8 cellular contexts compared by ENCODE assay signal in genomic region chr3:52005571-52005986, GRCh38. TPM values are rescaled to one million over a fixed set of nuclear protein-coding genes. Genes with fewer than 3 reads are reported as not detected.
DNase-seq lines count a peak whose midpoint lies in the region; ATAC-seq, FAIRE-seq and TF ChIP-seq lines count a peak whose summit lies in the region.

No MANE protein-coding gene starts in this region.

- H3K9me3 Mint-ChIP-seq in activated T-helper 17 cell treated with anti-CD3 and anti-CD28 coated beads, Interleukin-2, amount 50 U/mL, for 72 hours = no peaks in the 10 kb centered on the region

- in situ Hi-C loops in KBM-7 (cut with MboI; ENCODE audit: low pct_unique_long_range_greater_than_20kb, low sequenced_read_pairs) = loop anchor here (10.0 kb wide), 1 partner anchor 129 kb away; no protein-coding TSS in a partner anchor

- H3K36me3 Mint-ChIP-seq in activated T-helper 17 cell treated with anti-CD3 and anti-CD28 coated beads, Interleukin-2, amount 50 U/mL, for 72 hours (ENCODE audit: low read depth) = no peaks in the 10 kb centered on the region

- DNase-seq in KBM-7 (peak; percentile 87), stomach (peak; percentile 52), GM12892 (ENCODE audit: insufficient read length) (no peak)
- no peak for DNase-seq in activated CD4-positive, CD25-positive, alpha-beta regulatory T cell treated with anti-CD3 and anti-CD28 coated beads, Interleukin-2, amount 50 U/mL, for 72 hours

- H3K36me3 ChIP-seq in iPS-18a (ENCODE audit: control insufficient read depth, low read depth, low read length) = no peaks in the 10 kb centered on the region
- H3K36me3 ChIP-seq in stomach = no peaks in the 10 kb centered on the region

- no peak overlapping the region for H3K27ac Mint-ChIP-seq in activated T-helper 17 cell treated with anti-CD3 and anti-CD28 coated beads, Interleukin-2, amount 50 U/mL, for 72 hours

- TF ChIP-seq CTCF in stomach (IDR thresholded peaks at IDR 0.05) = no peak

- FAIRE-seq in GM12892 (lab: Jason Lieb, UNC) = no peak

- no peaks in the 10 kb centered on the region for H3K4me1 Mint-ChIP-seq in activated T-helper 17 cell treated with anti-CD3 and anti-CD28 coated beads, Interleukin-2, amount 50 U/mL, for 72 hours

- intact Hi-C loops in stomach (cut with DNase I; ENCODE audit: low total_unique reads) = no loop called here

- H3K27ac ChIP-seq in iPS-18a (ENCODE audit: low read length) (peak overlapping the region; percentile 37), stomach (peak overlapping the region in 3 of 5 donors; percentile 26 to 49 (median 36))

- TF ChIP-seq EP300 in stomach (IDR thresholded peaks at IDR 0.05) = no peak

- no peaks in the 10 kb centered on the region for H3K27me3 Mint-ChIP-seq in activated T-helper 17 cell treated with anti-CD3 and anti-CD28 coated beads, Interleukin-2, amount 50 U/mL, for 72 hours

- H3K9ac ChIP-seq in iPS-18a (ENCODE audit: low read length) = peak overlapping the region; percentile 10

- peak; percentile 18 for ATAC-seq in activated T-helper 17 cell treated with anti-CD3 and anti-CD28 coated beads, Interleukin-2, amount 50 U/mL, for 72 hours (replicated peaks)
- ATAC-seq in GM18517 (IDR thresholded peaks at IDR 0.05; ENCODE audit: unreplicated experiment) (no peak), GM18511 (IDR thresholded peaks at IDR 0.05; ENCODE audit: unreplicated experiment) (no peak)

- TF ChIP-seq POLR2A in stomach (IDR thresholded peaks at IDR 0.05) = no peak
- TF ChIP-seq POLR2A in GM12892 (IDR thresholded peaks at IDR 0.05; ENCODE audit: low read depth, low read length) = no peak

- H3K9me3 ChIP-seq in iPS-18a (ENCODE audit: control insufficient read depth, low read depth, low read length) (no peaks in the 10 kb centered on the region), stomach (no peaks in the 10 kb centered on the region)

- WGBS in stomach, 5 donors = 6 to 12% (median 9%) methylated on average over 14 to 15 of the region's 15 CpGs

- no peak overlapping the region for H3K4me3 Mint-ChIP-seq in activated T-helper 17 cell treated with anti-CD3 and anti-CD28 coated beads, Interleukin-2, amount 50 U/mL, for 72 hours

- H3K27me3 ChIP-seq in iPS-18a (ENCODE audit: control insufficient read depth, insufficient read depth, low read length) (no peaks in the 10 kb centered on the region), stomach (no peaks in the 10 kb centered on the region)

- peaks cover 50% of the 10 kb centered on the region for H3K4me1 ChIP-seq in iPS-18a (ENCODE audit: control insufficient read depth, low read depth, low read length)
- H3K4me1 ChIP-seq in stomach = peaks cover 20 to 24% (median 22%) of the 10 kb centered on the region in 4 donors

- H3K4me3 ChIP-seq in iPS-18a (ENCODE audit: low read length) (peak overlapping the region; percentile 38), stomach (no peak overlapping the region)

RNA-seq across cellular contexts. Expression of gene RPL29, which starts 9.9 kb away (rescaled TPM):
- total RNA-seq in activated T-helper 17 cell treated with anti-CD3 and anti-CD28 coated beads, Interleukin-2, amount 50 U/mL, for 72 hours = 1,000 to 10,000 TPM; 1,433 to 1,498 TPM
- 1,000 to 10,000 TPM in 1 of 5 donors, 100 to 1,000 TPM in 4; 144 to 1,657 (median 865) TPM for total RNA-seq in stomach
- polyA plus RNA-seq in stomach = 1,000 to 10,000 TPM; 2,501 to 3,071 (median 2,933) TPM
- polyA plus RNA-seq in GM12892 (2012; ENCODE audit: missing spikeins) = 3,428 TPM

RNA-seq across cellular contexts. Expression of gene ACY1, which starts 22.2 kb away (rescaled TPM):
- 10 to 100 TPM; 39.5 to 49.9 TPM for total RNA-seq in activated T-helper 17 cell treated with anti-CD3 and anti-CD28 coated beads, Interleukin-2, amount 50 U/mL, for 72 hours
- 10 to 100 TPM in 3 of 5 donors, 1 to 10 TPM in 1, not detected in 1; 8.0 to 42.6 (median 31.5) TPM for total RNA-seq in stomach
- 10 to 100 TPM; 32.9 to 60.6 (median 41.9) TPM for polyA plus RNA-seq in stomach
- polyA plus RNA-seq in GM12892 (2012; ENCODE audit: missing spikeins) = 42.5 TPM

RNA-seq across cellular contexts. Expression of gene ABHD14A, which starts 30.7 kb away (rescaled TPM):
- 10 to 100 TPM; 10.5 to 11.1 TPM for total RNA-seq in activated T-helper 17 cell treated with anti-CD3 and anti-CD28 coated beads, Interleukin-2, amount 50 U/mL, for 72 hours
- total RNA-seq in stomach = 10 to 100 TPM in 2 of 5 donors, 1 to 10 TPM in 1, not detected in 2; 7.0 to 17.0 (median 14.5) TPM
- 10 to 100 TPM; 12.2 to 20.8 (median 16.3) TPM for polyA plus RNA-seq in stomach
- polyA plus RNA-seq in GM12892 (2012; ENCODE audit: missing spikeins) = 7.9 TPM

RNA-seq across cellular contexts. Expression of gene ABHD14B, which starts 31.7 kb away (rescaled TPM):
- 10 to 100 TPM; 34.4 to 42.0 TPM for total RNA-seq in activated T-helper 17 cell treated with anti-CD3 and anti-CD28 coated beads, Interleukin-2, amount 50 U/mL, for 72 hours
- total RNA-seq in stomach = 10 to 100 TPM in 4 of 5 donors, 1 to 10 TPM in 1; 2.9 to 67.4 (median 28.4) TPM
- polyA plus RNA-seq in stomach = 10 to 100 TPM; 48.1 to 82.9 (median 57.3) TPM
- 43.7 TPM for polyA plus RNA-seq in GM12892 (2012; ENCODE audit: missing spikeins)

RNA-seq across cellular contexts. Expression of gene PCBP4, which starts 38.3 kb away (rescaled TPM):
- total RNA-seq in activated T-helper 17 cell treated with anti-CD3 and anti-CD28 coated beads, Interleukin-2, amount 50 U/mL, for 72 hours = 10 to 100 TPM; 16.4 to 18.5 TPM
- 100 to 1,000 TPM in 1 of 5 donors, 10 to 100 TPM in 4; 12.5 to 122 (median 25.1) TPM for total RNA-seq in stomach
- polyA plus RNA-seq in stomach = 10 to 100 TPM; 26.5 to 54.9 (median 33.5) TPM
- polyA plus RNA-seq in GM12892 (2012; ENCODE audit: missing spikeins) = 6.6 TPM

Comparison
In these comparisons a context has a peak if more than half of its experiments do, and no peak if none do; other contexts are left out.
1. DNase-seq: peak in KBM-7 (single experiment) and stomach (single experiment); none in GM12892 (single experiment) and activated CD4-positive, CD25-positive, alpha-beta regulatory T cell treated with anti-CD3 and anti-CD28 coated beads, Interleukin-2, amount 50 U/mL, for 72 hours (single experiment).